20 cellular contexts compared by ENCODE assay signal in the genomic region with DNA sequence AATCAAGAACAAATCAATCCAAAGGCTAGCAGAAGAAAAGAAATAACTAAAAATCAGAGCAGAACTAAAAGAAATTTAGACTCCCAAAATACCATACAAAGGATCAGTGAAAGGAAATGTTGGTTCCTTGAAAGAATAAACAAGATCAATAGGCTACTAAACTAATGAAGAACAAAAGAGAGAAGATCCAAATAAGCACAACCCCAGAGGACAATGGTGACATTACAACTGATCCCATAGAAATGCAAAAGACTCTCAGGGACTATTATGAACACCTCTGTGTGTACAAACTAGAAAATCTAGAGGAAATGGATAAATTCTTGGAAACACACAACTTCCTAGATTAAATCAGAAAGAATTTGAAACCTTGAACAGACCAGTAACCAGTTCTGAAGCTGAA.
DNase-seq lines count a peak whose midpoint lies in the region; ATAC-seq and TF ChIP-seq lines count a peak whose summit lies in the region.
"Had no signal": no experiment of that assay in that cellular context is flagged by ENCODE, and none has a peak within 500 bp of the region (broad histone marks: within the 10 kb centered on the region; RNA-seq: fewer than 3 reads in every experiment).

No MANE protein-coding gene starts in this region.

- ATAC-seq in HG02623 (IDR thresholded peaks at IDR 0.05; ENCODE audit: unreplicated experiment) = no peak

- no peaks in the 10 kb centered on the region for H4K20me1 ChIP-seq in Loucy (ENCODE audit: insufficient read depth, low read length, poor library complexity, severe bottlenecking)
- H4K20me1 ChIP-seq: BLaER1 treated with 17β-estradiol and CSF1 and Interleukin-3, amounts not matched to agents 10 nM and 100 nM had no signal

- no peak for DNase-seq in AG10803 (ENCODE audit: low read depth)
- no peak for DNase-seq in endothelial cell (ENCODE audit: low spot score)
- DNase-seq in neural crest cell (ENCODE audit: low read depth, low spot score) = no peak
- DNase-seq in CD1c-positive myeloid dendritic cell (ENCODE audit: extremely low spot score) = no peak
- DNase-seq in DMS79 (lab: John Stamatoyannopoulos, UW) = no peak
- DNase-seq in left ventricle myocardium inferior = no peak
- DNase-seq: CD8-positive, alpha-beta memory T cell; EL; GF-D8; MG63; NCI-H1417; NCI-H187; NCI-H446; NCI-H526 treated with DMSO at 0.1 percent for 48 hours; SHP77 treated with DMSO at 0.1 percent for 48 hours; SK-N-SH had no signal

- H3K4me1 ChIP-seq in Loucy (ENCODE audit: insufficient read depth, low read length, poor library complexity, severe bottlenecking) (no peaks in the 10 kb centered on the region), left ventricle myocardium inferior (no peaks in the 10 kb centered on the region)

- H3K9me3 ChIP-seq in Loucy (ENCODE audit: insufficient read depth, low read depth, low read length) (no peaks in the 10 kb centered on the region), left ventricle myocardium inferior (replicated peaks) (peaks cover 12% of the 10 kb centered on the region)
- H3K9me3 ChIP-seq: MG63, SK-N-SH had no signal

- no peaks in the 10 kb centered on the region for H3K27me3 ChIP-seq in Loucy (ENCODE audit: insufficient read depth, low read length, poor library complexity, severe bottlenecking)
- H3K27me3 ChIP-seq in left ventricle myocardium inferior (ENCODE audit: low read depth) = no peaks in the 10 kb centered on the region
- H3K27me3 ChIP-seq: BLaER1 treated with 17β-estradiol and CSF1 and Interleukin-3, amounts not matched to agents 10 nM and 100 nM; MG63 had no signal

- no peaks in the 10 kb centered on the region for H3K36me3 Mint-ChIP-seq in endothelial cell (ENCODE audit: low read depth, unreplicated experiment)
- H3K36me3 Mint-ChIP-seq in neural crest cell (ENCODE audit: low read depth) = no peaks in the 10 kb centered on the region
- H3K36me3 Mint-ChIP-seq: CD8-positive, alpha-beta memory T cell had no signal

- TF ChIP-seq CTCF in AG10803 (conservative IDR thresholded peaks at IDR 0.05; ENCODE audit: low read length) = 0 out of 2 replicates have a peak, but pooled peaks have one; percentile 6
- 0 out of 2 replicates have a peak, but pooled peaks have one; percentile 10 for TF ChIP-seq CTCF in Loucy (conservative IDR thresholded peaks at IDR 0.05; ENCODE audit: low read length)
- TF ChIP-seq CTCF in endothelial cell (IDR thresholded peaks at IDR 0.05; ENCODE audit: unreplicated experiment) = peak; percentile 42
- TF ChIP-seq CTCF in neural crest cell (conservative IDR thresholded peaks at IDR 0.05) = peak; percentile 39
- TF ChIP-seq CTCF in left ventricle myocardium inferior (IDR thresholded peaks at IDR 0.05; ENCODE audit: borderline replicate concordance) = no peak

- no peak overlapping the region for H3K27ac Mint-ChIP-seq in endothelial cell (ENCODE audit: unreplicated experiment)
- no peak overlapping the region for H3K27ac Mint-ChIP-seq in neural crest cell (ENCODE audit: unreplicated experiment)
- H3K27ac Mint-ChIP-seq: CD8-positive, alpha-beta memory T cell had no signal

- no peaks in the 10 kb centered on the region for H3K9me3 Mint-ChIP-seq in endothelial cell (ENCODE audit: unreplicated experiment)
- peaks cover 3% of the 10 kb centered on the region for H3K9me3 Mint-ChIP-seq in neural crest cell

- no peaks in the 10 kb centered on the region for H3F3A ChIP-seq in Loucy (ENCODE audit: low read depth)

- H3K4me3 Mint-ChIP-seq in endothelial cell (ENCODE audit: unreplicated experiment) (no peak overlapping the region), neural crest cell (no peak overlapping the region)
- H3K4me3 Mint-ChIP-seq: CD8-positive, alpha-beta memory T cell had no signal

- H3K27me3 Mint-ChIP-seq in endothelial cell (ENCODE audit: unreplicated experiment) (peaks cover 2% of the 10 kb centered on the region), neural crest cell (ENCODE audit: low read depth) (no peaks in the 10 kb centered on the region)
- H3K27me3 Mint-ChIP-seq: CD8-positive, alpha-beta memory T cell had no signal

- no peak overlapping the region for H2AFZ ChIP-seq in Loucy (ENCODE audit: low read length)

- intact Hi-C loops in left ventricle myocardium inferior (cut with micrococcal nuclease) = no loop called here

- H3K36me3 ChIP-seq in Loucy (ENCODE audit: insufficient read depth, low read length) (no peaks in the 10 kb centered on the region), left ventricle myocardium inferior (no peaks in the 10 kb centered on the region)
- H3K36me3 ChIP-seq: BLaER1 treated with 17β-estradiol and CSF1 and Interleukin-3, amounts not matched to agents 10 nM and 100 nM; MG63 had no signal

- H3K79me2 ChIP-seq in Loucy (ENCODE audit: insufficient read depth, low read length) = no peaks in the 10 kb centered on the region

- H3K27ac ChIP-seq in left ventricle myocardium inferior (replicated peaks) = no peak overlapping the region
- H3K27ac ChIP-seq: BLaER1 treated with 17β-estradiol and CSF1 and Interleukin-3, amounts not matched to agents 10 nM and 100 nM; RWPE1 had no signal

- H3K4me2 ChIP-seq in Loucy (ENCODE audit: low read depth, low read length, poor library complexity, severe bottlenecking) = no peak overlapping the region
- H3K4me2 ChIP-seq: SK-N-SH had no signal

- H3K9me2 ChIP-seq in Loucy (replicated peaks; ENCODE audit: low read depth, low read length) = no peaks in the 10 kb centered on the region
- H3K9me2 ChIP-seq: SK-N-SH had no signal

- H3K4me3 ChIP-seq in AG10803 (ENCODE audit: low read length) (no peak overlapping the region), Loucy (ENCODE audit: low read length, poor library complexity, severe bottlenecking) (no peak overlapping the region), left ventricle myocardium inferior (no peak overlapping the region)
- H3K4me3 ChIP-seq: BLaER1 treated with 17β-estradiol and CSF1 and Interleukin-3, amounts not matched to agents 10 nM and 100 nM; MG63 had no signal

- H3K4me1 Mint-ChIP-seq in endothelial cell (ENCODE audit: unreplicated experiment) = no peaks in the 10 kb centered on the region
- no peaks in the 10 kb centered on the region for H3K4me1 Mint-ChIP-seq in neural crest cell
- H3K4me1 Mint-ChIP-seq: CD8-positive, alpha-beta memory T cell had no signal

- no peak overlapping the region for H3K9ac ChIP-seq in Loucy (ENCODE audit: low read depth, low read length, poor library complexity, severe bottlenecking)
- H3K9ac ChIP-seq: BLaER1 treated with 17β-estradiol and CSF1 and Interleukin-3, amounts not matched to agents 10 nM and 100 nM; SK-N-SH had no signal
